In the genomic region with DNA sequence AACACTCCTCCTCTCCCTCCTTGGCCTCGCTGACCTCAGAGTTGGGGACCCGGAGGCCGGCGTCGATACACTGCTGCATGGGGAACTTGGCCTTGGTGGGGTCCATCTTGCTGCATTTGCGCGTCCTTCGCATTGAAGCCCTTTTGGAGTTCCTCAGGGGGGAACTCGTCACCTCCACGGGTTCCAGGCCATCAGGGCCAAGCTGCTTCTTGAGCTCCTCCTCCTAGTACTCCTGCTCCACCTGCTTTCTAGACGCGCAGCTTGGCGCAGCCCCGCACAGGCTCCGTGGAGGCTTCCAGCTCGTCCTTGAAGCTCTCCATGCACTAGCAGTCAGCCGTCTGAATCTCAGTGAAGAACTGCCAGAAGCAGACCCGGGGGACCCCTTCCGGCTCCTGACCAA, we compare ENCODE assay signal across 1 cellular context. TPM values are rescaled to one million over a fixed set of nuclear protein-coding genes. Genes with fewer than 3 reads are reported as not detected.
"Had no signal": no experiment of that assay in that cellular context is flagged by ENCODE, and none has a peak within 500 bp of the region (broad histone marks: within the 10 kb centered on the region; RNA-seq: fewer than 3 reads in every experiment).

No MANE protein-coding gene starts in this region.

RNA-seq across cellular contexts. Expression of a gene that starts 51.2 kb away (rescaled TPM):
- total RNA-seq: vagina had no signal
